In the genomic region with DNA sequence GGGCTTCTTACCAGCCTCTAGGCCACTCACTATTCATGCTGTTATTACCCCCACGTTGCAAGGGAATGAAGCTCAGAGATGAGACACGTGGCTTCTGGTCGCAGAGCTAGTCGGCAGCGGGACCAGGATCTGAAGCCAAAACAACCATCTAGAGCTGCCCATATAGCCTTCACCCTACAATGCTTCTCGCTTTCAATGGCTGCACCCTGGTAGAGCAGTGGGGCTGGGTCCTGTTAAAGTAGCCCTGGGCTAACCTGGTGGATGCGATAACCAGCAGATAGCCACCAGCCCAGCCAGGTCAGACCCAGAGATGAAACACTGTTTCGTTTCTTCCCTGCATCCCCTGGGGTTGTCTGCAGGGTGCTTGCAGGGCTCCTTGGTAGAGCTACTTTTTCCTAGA, we compare ENCODE assay signal across 16 cellular contexts.
A peak's percentile ranks its signal among the peaks of the same experiment; 100 is the strongest.
DNase-seq lines count a peak whose midpoint lies in the region; ATAC-seq and TF ChIP-seq lines count a peak whose summit lies in the region.
"Had no signal": no experiment of that assay in that cellular context is flagged by ENCODE, and none has a peak within 500 bp of the region (broad histone marks: within the 10 kb centered on the region; RNA-seq: fewer than 3 reads in every experiment).

No MANE protein-coding gene starts in this region.

- H3K9ac ChIP-seq in neuronal stem cell (ENCODE audit: low read depth, low read length, poor library complexity) = no peak overlapping the region

- no peaks in the 10 kb centered on the region for H3K9me3 Mint-ChIP-seq in brain
- H3K9me3 Mint-ChIP-seq in activated naive CD4-positive, alpha-beta T cell treated with anti-CD3 and anti-CD28 coated beads, Interleukin-2, amount 50 U/mL, for 72 hours = no peaks in the 10 kb centered on the region

- no peak overlapping the region for H4K8ac ChIP-seq in neuronal stem cell (ENCODE audit: low read depth, low read length)

- peaks cover 4% of the 10 kb centered on the region for H3K27me3 Mint-ChIP-seq in brain

- no peaks in the 10 kb centered on the region for H3K9me3 ChIP-seq in neuronal stem cell (replicated peaks in 1 of 2; ENCODE audit: control insufficient read depth in 2 of 2, insufficient read depth in 1 of 2, low read depth in 1 of 2, low read length in 2 of 2)
- H3K9me3 ChIP-seq in upper lobe of right lung = no peaks in the 10 kb centered on the region

- H3K4ac ChIP-seq in neuronal stem cell (ENCODE audit: low read length) = peak overlapping the region; percentile 32

- H2BK15ac ChIP-seq in neuronal stem cell (ENCODE audit: low read length) = peak overlapping the region; percentile 22

- no CpG with 5 or more reads among the region's 8 CpGs for WGBS in neuronal stem cell (ENCODE audit: extremely low coverage in 2 of 2, insufficient read length in 2 of 2, insufficient replicate concordance in 1 of 2), 2 donors

- H3K27ac ChIP-seq in neuronal stem cell (replicated peaks; ENCODE audit: low read length) = no peak overlapping the region
- H3K27ac ChIP-seq in upper lobe of right lung = no peak overlapping the region

- H4K91ac ChIP-seq in neuronal stem cell (ENCODE audit: low read depth, low read length, poor library complexity) = no peak overlapping the region

- H3K4me2 ChIP-seq in neuronal stem cell (ENCODE audit: insufficient read depth, low read length, poor library complexity, severe bottlenecking) = no peak overlapping the region

- peak overlapping the region; percentile 36 for H2AK5ac ChIP-seq in neuronal stem cell (ENCODE audit: low read depth, low read length)

- H2BK12ac ChIP-seq in neuronal stem cell (ENCODE audit: low read length) = no peak overlapping the region

- H3K4me1 Mint-ChIP-seq in brain = peaks cover 68% of the 10 kb centered on the region

- no peak overlapping the region for H2BK5ac ChIP-seq in neuronal stem cell (ENCODE audit: low read length)

- TF ChIP-seq CTCF in brain (conservative IDR thresholded peaks at IDR 0.05) (no peak), upper lobe of right lung (IDR thresholded peaks at IDR 0.05) (no peak)

- H3K23ac ChIP-seq in neuronal stem cell (ENCODE audit: low read depth, low read length, poor library complexity) = no peak overlapping the region

- DNase-seq in islet precursor cell (peak; percentile 38), neuronal stem cell (ENCODE audit: low spot score) (no peak), upper lobe of right lung (peak; percentile 30), medulla oblongata (ENCODE audit: extremely low spot score) (no peak)
- DNase-seq in activated naive CD4-positive, alpha-beta T cell treated with anti-CD3 and anti-CD28 coated beads, Interleukin-2, amount 50 U/mL, for 72 hours (ENCODE audit: low spot score in 2 of 2) = no peak
- DNase-seq in activated CD4-positive, alpha-beta T cell treated with anti-CD3 and anti-CD28 coated beads, Interleukin-2, amount 50 U/mL, for 1 hour = no peak
- DNase-seq: Calu3, DND-41, Kasumi-1, MV-4-11, NCI-H1105 treated with DMSO at 0.1 percent for 48 hours, NCI-H1930, NCI-H2107, NCI-H524, NCI-H774 had no signal

- H2BK120ac ChIP-seq in neuronal stem cell (ENCODE audit: low read depth, low read length) = no peak overlapping the region

- H3K4me3 ChIP-seq in neuronal stem cell (ENCODE audit: low read length in 2 of 2) (no peak overlapping the region), upper lobe of right lung (no peak overlapping the region)

- intact Hi-C loops in upper lobe of right lung (cut with DNase I) = no loop called here

- no peaks in the 10 kb centered on the region for H3K79me1 ChIP-seq in neuronal stem cell (ENCODE audit: low read depth, low read length)

- H2AFZ ChIP-seq in neuronal stem cell (ENCODE audit: low read length) = no peak overlapping the region

- H3K36me3 ChIP-seq in neuronal stem cell (replicated peaks in 1 of 2; ENCODE audit: control insufficient read depth in 2 of 2, insufficient read depth in 2 of 2, low read length in 2 of 2) = no peaks in the 10 kb centered on the region
- H3K36me3 ChIP-seq in upper lobe of right lung = no peaks in the 10 kb centered on the region

- H3K18ac ChIP-seq in neuronal stem cell (ENCODE audit: low read length) = peak overlapping the region; percentile 63

- H3K4me1 ChIP-seq in neuronal stem cell (ENCODE audit: control insufficient read depth in 2 of 2, insufficient read depth in 1 of 2, low read depth in 1 of 2, low read length in 2 of 2) = peaks cover 7 to 25% of the 10 kb centered on the region in 2 donors
- H3K4me1 ChIP-seq in upper lobe of right lung = no peaks in the 10 kb centered on the region

- no peak for ATAC-seq in upper lobe of right lung
- ATAC-seq in activated naive CD4-positive, alpha-beta T cell treated with anti-CD3 and anti-CD28 coated beads, Interleukin-2, amount 50 U/mL, for 72 hours = no peak

- H3K4me3 Mint-ChIP-seq in brain = no peak overlapping the region

- H3K27me3 ChIP-seq in neuronal stem cell (ENCODE audit: control insufficient read depth in 3 of 3, insufficient read depth in 3 of 3, low read depth in 1 of 3, low read length in 3 of 3) (no peaks in the 10 kb centered on the region), upper lobe of right lung (no peaks in the 10 kb centered on the region)

- H3K14ac ChIP-seq in neuronal stem cell (ENCODE audit: low read length) = no peak overlapping the region

- H3K36me3 Mint-ChIP-seq in brain = no peaks in the 10 kb centered on the region
- no peaks in the 10 kb centered on the region for H3K36me3 Mint-ChIP-seq in activated naive CD4-positive, alpha-beta T cell treated with anti-CD3 and anti-CD28 coated beads, Interleukin-2, amount 50 U/mL, for 72 hours

- peak overlapping the region in 3 of 5 experiments; percentile 41 to 88 (median 44) for H3K27ac Mint-ChIP-seq in brain
- no peak overlapping the region for H3K27ac Mint-ChIP-seq in activated naive CD4-positive, alpha-beta T cell treated with anti-CD3 and anti-CD28 coated beads, Interleukin-2, amount 50 U/mL, for 72 hours

Comparison
In these comparisons a context has a peak if more than half of its experiments do, and no peak if none do; other contexts are left out.
1. H3K27ac Mint-ChIP-seq: peak in brain (3 of 5); none in activated naive CD4-positive, alpha-beta T cell treated with anti-CD3 and anti-CD28 coated beads, Interleukin-2, amount 50 U/mL, for 72 hours (0 of 2).
2. DNase-seq: peak in islet precursor cell (single experiment) and upper lobe of right lung (single experiment); none in neuronal stem cell (single experiment), activated naive CD4-positive, alpha-beta T cell treated with anti-CD3 and anti-CD28 coated beads, Interleukin-2, amount 50 U/mL, for 72 hours (0 of 2), medulla oblongata (single experiment) and activated CD4-positive, alpha-beta T cell treated with anti-CD3 and anti-CD28 coated beads, Interleukin-2, amount 50 U/mL, for 1 hour (single experiment).